14 cellular contexts compared by ENCODE assay signal in genomic region chrX:10483191-10483808, GRCh38.
DNase-seq lines count a peak whose midpoint lies in the region; ATAC-seq and TF ChIP-seq lines count a peak whose summit lies in the region.
"Had no signal": no experiment of that assay in that cellular context is flagged by ENCODE, and none has a peak within 500 bp of the region (broad histone marks: within the 10 kb centered on the region; RNA-seq: fewer than 3 reads in every experiment).

No MANE protein-coding gene starts in this region.

- no peak overlapping the region for H2AFZ ChIP-seq in GM23338

- POLR2A ChIA-PET in naive thymus-derived CD4-positive, alpha-beta T cell (lab: Charles Lee) = no interaction called here

- CTCF ChIA-PET in naive thymus-derived CD4-positive, alpha-beta T cell (lab: Charles Lee) = no interaction called here

- intact Hi-C loops in right lobe of liver (cut with DNase I) = no loop called here
- intact Hi-C loops in naive thymus-derived CD4-positive, alpha-beta T cell (cut with micrococcal nuclease) = no loop called here

- no peaks in the 10 kb centered on the region for H3K36me3 ChIP-seq in GM23338 (ENCODE audit: insufficient read depth)
- no peaks in the 10 kb centered on the region for H3K36me3 ChIP-seq in right lobe of liver
- no peaks in the 10 kb centered on the region for H3K36me3 ChIP-seq in skeletal muscle tissue (ENCODE audit: control insufficient read depth in 3 of 3, insufficient read depth in 3 of 3, low read length in 3 of 3)
- no peaks in the 10 kb centered on the region for H3K36me3 ChIP-seq in naive thymus-derived CD4-positive, alpha-beta T cell (ENCODE audit: control insufficient read depth in 2 of 3, insufficient read depth in 3 of 3, low read length in 3 of 3)

- no peak overlapping the region for H3K9ac ChIP-seq in skeletal muscle tissue (ENCODE audit: low read depth in 1 of 3, low read length in 3 of 3)

- H3K27me3 ChIP-seq in GM23338 (ENCODE audit: insufficient read depth) (no peaks in the 10 kb centered on the region), right lobe of liver (no peaks in the 10 kb centered on the region), skeletal muscle tissue (ENCODE audit: control insufficient read depth in 3 of 3, insufficient read depth in 3 of 3, low read length in 3 of 3) (no peaks in the 10 kb centered on the region)
- no peaks in the 10 kb centered on the region for H3K27me3 ChIP-seq in naive thymus-derived CD4-positive, alpha-beta T cell (ENCODE audit: control insufficient read depth in 2 of 2, insufficient read depth in 2 of 2, low read length in 2 of 2)

- no peaks in the 10 kb centered on the region for H4K20me1 ChIP-seq in GM23338 (replicated peaks; ENCODE audit: insufficient read depth)

- H3K27ac ChIP-seq in GM23338 (ENCODE audit: low read depth) = no peak overlapping the region
- peak overlapping the region in 2 of 3 donors; percentile 12 to 52 for H3K27ac ChIP-seq in right lobe of liver
- H3K27ac ChIP-seq in skeletal muscle tissue (ENCODE audit: low read depth, low read length) = peak overlapping the region; percentile 75
- H3K27ac ChIP-seq in naive thymus-derived CD4-positive, alpha-beta T cell (ENCODE audit: low read depth, low read length) = no peak overlapping the region

- no peaks in the 10 kb centered on the region for H3K79me2 ChIP-seq in GM23338 (replicated peaks; ENCODE audit: insufficient read depth)

- H3K27me3 Mint-ChIP-seq in GM23338 (ENCODE audit: insufficient read depth, low read depth, poor library complexity) = no peaks in the 10 kb centered on the region
- no peaks in the 10 kb centered on the region for H3K27me3 Mint-ChIP-seq in naive thymus-derived CD4-positive, alpha-beta T cell
- H3K27me3 Mint-ChIP-seq: IgD-negative memory B cell; natural killer cell treated with Interleukin-12 subunit alpha and Interleukin-12 subunit beta and Interleukin-15 and Interleukin-18, amount 100 ng/mL, for 72 hours had no signal

- H3K9me3 ChIP-seq in right lobe of liver (no peaks in the 10 kb centered on the region), skeletal muscle tissue (ENCODE audit: control insufficient read depth in 3 of 3, low read length in 3 of 3) (no peaks in the 10 kb centered on the region)
- H3K9me3 ChIP-seq in naive thymus-derived CD4-positive, alpha-beta T cell (ENCODE audit: control insufficient read depth in 2 of 3, low read length in 3 of 3) = no peaks in the 10 kb centered on the region

- peaks cover 28% of the 10 kb centered on the region for H3K4me1 Mint-ChIP-seq in GM23338
- no peaks in the 10 kb centered on the region for H3K4me1 Mint-ChIP-seq in naive thymus-derived CD4-positive, alpha-beta T cell

- H3K9me2 ChIP-seq in GM23338 (ENCODE audit: insufficient read depth) = no peaks in the 10 kb centered on the region

- peaks cover 31% of the 10 kb centered on the region for H3K36me3 Mint-ChIP-seq in GM23338 (ENCODE audit: low read depth)
- no peaks in the 10 kb centered on the region for H3K36me3 Mint-ChIP-seq in naive thymus-derived CD4-positive, alpha-beta T cell
- H3K36me3 Mint-ChIP-seq: IgD-negative memory B cell; natural killer cell treated with Interleukin-12 subunit alpha and Interleukin-12 subunit beta and Interleukin-15 and Interleukin-18, amount 100 ng/mL, for 72 hours had no signal

- ATAC-seq in GM23338 = no peak
- ATAC-seq in right lobe of liver = peak in 3 of 4 donors; percentile 45 to 71 (median 69)
- ATAC-seq in HG02610 (IDR thresholded peaks at IDR 0.05; ENCODE audit: unreplicated experiment) = no peak
- ATAC-seq in naive thymus-derived CD4-positive, alpha-beta T cell = no peak
- ATAC-seq: natural killer cell treated with Interleukin-12 subunit alpha and Interleukin-12 subunit beta and Interleukin-15 and Interleukin-18, amount 100 ng/mL, for 72 hours had no signal

- WGBS in right lobe of liver (ENCODE audit: insufficient coverage, low coverage, low lambda C conversion rate, missing lambda C conversion rate) = 56% methylated on average over 9 of the region's 9 CpGs

- no peak overlapping the region for H3K4me2 ChIP-seq in GM23338

- no peak overlapping the region for H3K4me3 Mint-ChIP-seq in GM23338
- no peak overlapping the region for H3K4me3 Mint-ChIP-seq in naive thymus-derived CD4-positive, alpha-beta T cell
- H3K4me3 Mint-ChIP-seq: natural killer cell treated with Interleukin-12 subunit alpha and Interleukin-12 subunit beta and Interleukin-15 and Interleukin-18, amount 100 ng/mL, for 72 hours; T-helper 2 cell treated with Interferon-gamma antibody and Interleukin-4, amounts not matched to agents 5 μg/mL and 100 μg/mL, for 36 hours had no signal

- H3F3A ChIP-seq in GM23338 (replicated peaks; ENCODE audit: low read depth) = no peaks in the 10 kb centered on the region

- H3K4me1 ChIP-seq in GM23338 (ENCODE audit: insufficient read depth) = peaks cover 16% of the 10 kb centered on the region
- H3K4me1 ChIP-seq in right lobe of liver = no peaks in the 10 kb centered on the region
- no peaks in the 10 kb centered on the region for H3K4me1 ChIP-seq in skeletal muscle tissue (ENCODE audit: control insufficient read depth in 3 of 3, insufficient read depth in 3 of 3, low read length in 3 of 3)
- no peaks in the 10 kb centered on the region for H3K4me1 ChIP-seq in naive thymus-derived CD4-positive, alpha-beta T cell (ENCODE audit: control insufficient read depth in 2 of 2, insufficient read depth in 2 of 2, low read length in 2 of 2)

- no peak for DNase-seq in GM23338 (ENCODE audit: low spot score)
- DNase-seq in epithelial cell of esophagus (ENCODE audit: low read depth) = peak; percentile 39
- DNase-seq in right lobe of liver = no peak
- no peak for DNase-seq in AG08396 (ENCODE audit: low spot score)
- DNase-seq in naive thymus-derived CD4-positive, alpha-beta T cell = no peak
- no peak for DNase-seq in NCI-H2171 (lab: John Stamatoyannopoulos, UW)
- DNase-seq: activated CD4-positive, alpha-beta T cell treated with anti-CD3 and anti-CD28 coated beads, Interleukin-2, amount 50 U/mL, for 1 hour; DMS79; NCI-H774 had no signal

- no peak for TF ChIP-seq CTCF in GM23338 (conservative IDR thresholded peaks at IDR 0.05; ENCODE audit: low read depth in 2 of 2)
- TF ChIP-seq CTCF in epithelial cell of esophagus (IDR thresholded peaks at IDR 0.05; ENCODE audit: insufficient read depth, low read depth, low read length, missing control alignments) = no peak
- TF ChIP-seq CTCF in right lobe of liver (IDR thresholded peaks at IDR 0.05) = no peak

- H3K27ac Mint-ChIP-seq in GM23338 = peak overlapping the region; percentile 56; the same call in 1 of the 2 replicates
- H3K27ac Mint-ChIP-seq in naive thymus-derived CD4-positive, alpha-beta T cell = no peak overlapping the region
- H3K27ac Mint-ChIP-seq: natural killer cell treated with Interleukin-12 subunit alpha and Interleukin-12 subunit beta and Interleukin-15 and Interleukin-18, amount 100 ng/mL, for 72 hours; T-helper 2 cell treated with Interferon-gamma antibody and Interleukin-4, amounts not matched to agents 5 μg/mL and 100 μg/mL, for 36 hours had no signal

- no peak for TF ChIP-seq POLR2A in right lobe of liver (IDR thresholded peaks at IDR 0.05)

- no peak overlapping the region for H3K4me3 ChIP-seq in GM23338
- H3K4me3 ChIP-seq in epithelial cell of esophagus (ENCODE audit: low read length) = no peak overlapping the region
- no peak overlapping the region for H3K4me3 ChIP-seq in right lobe of liver
- H3K4me3 ChIP-seq in skeletal muscle tissue (ENCODE audit: low read length in 3 of 3) = no peak overlapping the region
- no peak overlapping the region for H3K4me3 ChIP-seq in naive thymus-derived CD4-positive, alpha-beta T cell (ENCODE audit: low read length)

- H3K9me3 Mint-ChIP-seq in GM23338 = no peaks in the 10 kb centered on the region
- H3K9me3 Mint-ChIP-seq in naive thymus-derived CD4-positive, alpha-beta T cell = peaks cover 0 to 17% (median 3%) of the 10 kb centered on the region in 11 donors
- H3K9me3 Mint-ChIP-seq: natural killer cell treated with Interleukin-12 subunit alpha and Interleukin-12 subunit beta and Interleukin-15 and Interleukin-18, amount 100 ng/mL, for 72 hours; T-helper 2 cell treated with Interferon-gamma antibody and Interleukin-4, amounts not matched to agents 5 μg/mL and 100 μg/mL, for 36 hours had no signal

TF ChIP-seq in GM23338, 12 proteins besides CTCF, POLR2A, EP300 and RAD21 (continues in another document):
- no peak for TF ChIP-seq CREB1 (CRISPR knock-in tag; IDR thresholded peaks at IDR 0.05; ENCODE audit: low read depth)
- TF ChIP-seq POLR2AphosphoS5 (IDR thresholded peaks at IDR 0.05; ENCODE audit: low read depth) = no peak
- no peak for TF ChIP-seq ETS1 (IDR thresholded peaks at IDR 0.05)
- TF ChIP-seq, protein P1, sequence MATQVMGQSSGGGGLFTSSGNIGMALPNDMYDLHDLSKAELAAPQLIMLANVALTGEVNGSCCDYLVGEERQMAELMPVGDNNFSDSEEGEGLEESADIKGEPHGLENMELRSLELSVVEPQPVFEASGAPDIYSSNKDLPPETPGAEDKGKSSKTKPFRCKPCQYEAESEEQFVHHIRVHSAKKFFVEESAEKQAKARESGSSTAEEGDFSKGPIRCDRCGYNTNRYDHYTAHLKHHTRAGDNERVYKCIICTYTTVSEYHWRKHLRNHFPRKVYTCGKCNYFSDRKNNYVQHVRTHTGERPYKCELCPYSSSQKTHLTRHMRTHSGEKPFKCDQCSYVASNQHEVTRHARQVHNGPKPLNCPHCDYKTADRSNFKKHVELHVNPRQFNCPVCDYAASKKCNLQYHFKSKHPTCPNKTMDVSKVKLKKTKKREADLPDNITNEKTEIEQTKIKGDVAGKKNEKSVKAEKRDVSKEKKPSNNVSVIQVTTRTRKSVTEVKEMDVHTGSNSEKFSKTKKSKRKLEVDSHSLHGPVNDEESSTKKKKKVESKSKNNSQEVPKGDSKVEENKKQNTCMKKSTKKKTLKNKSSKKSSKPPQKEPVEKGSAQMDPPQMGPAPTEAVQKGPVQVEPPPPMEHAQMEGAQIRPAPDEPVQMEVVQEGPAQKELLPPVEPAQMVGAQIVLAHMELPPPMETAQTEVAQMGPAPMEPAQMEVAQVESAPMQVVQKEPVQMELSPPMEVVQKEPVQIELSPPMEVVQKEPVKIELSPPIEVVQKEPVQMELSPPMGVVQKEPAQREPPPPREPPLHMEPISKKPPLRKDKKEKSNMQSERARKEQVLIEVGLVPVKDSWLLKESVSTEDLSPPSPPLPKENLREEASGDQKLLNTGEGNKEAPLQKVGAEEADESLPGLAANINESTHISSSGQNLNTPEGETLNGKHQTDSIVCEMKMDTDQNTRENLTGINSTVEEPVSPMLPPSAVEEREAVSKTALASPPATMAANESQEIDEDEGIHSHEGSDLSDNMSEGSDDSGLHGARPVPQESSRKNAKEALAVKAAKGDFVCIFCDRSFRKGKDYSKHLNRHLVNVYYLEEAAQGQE (IDR thresholded peaks at IDR 0.05; ENCODE audit: unreplicated experiment) = no peak

Comparison
In these comparisons a context has a peak if more than half of its experiments do, and no peak if none do; other contexts are left out.
1. ATAC-seq: peak in right lobe of liver (3 of 4); none in GM23338 (single experiment), HG02610 (single experiment) and naive thymus-derived CD4-positive, alpha-beta T cell (single experiment).
2. H3K27ac ChIP-seq: peak in right lobe of liver (2 of 3) and skeletal muscle tissue (single experiment); none in GM23338 (single experiment) and naive thymus-derived CD4-positive, alpha-beta T cell (single experiment).